18 cellular contexts compared by ENCODE assay signal in genomic region chr9:14633148-14633547, GRCh38.
A peak's percentile ranks its signal among the peaks of the same experiment; 100 is the strongest.
DNase-seq lines count a peak whose midpoint lies in the region; ATAC-seq and TF ChIP-seq lines count a peak whose summit lies in the region.
"Had no signal": no experiment of that assay in that cellular context is flagged by ENCODE, and none has a peak within 500 bp of the region (broad histone marks: within the 10 kb centered on the region; RNA-seq: fewer than 3 reads in every experiment).

No MANE protein-coding gene starts in this region.

- H3K9ac ChIP-seq in endodermal cell (ENCODE audit: extremely low read depth, low read length, poor library complexity, severe bottlenecking) = no peak overlapping the region
- H3K9ac ChIP-seq in mesendoderm (ENCODE audit: low read length) = no peak overlapping the region

- H3K18ac ChIP-seq in mesendoderm (ENCODE audit: low read length) = no peak overlapping the region

- intact Hi-C loops in Right ventricle myocardium inferior (cut with DNase I) (no loop called here), left cardiac atrium (cut with DNase I) (no loop called here)

- H3K79me2 ChIP-seq in mesendoderm (ENCODE audit: control insufficient read depth, insufficient read depth, low read length) = no peaks in the 10 kb centered on the region

- H4K5ac ChIP-seq in mesendoderm (ENCODE audit: low read length) = no peak overlapping the region

- peaks cover 4% of the 10 kb centered on the region for H3K4me1 Mint-ChIP-seq in endodermal cell
- H3K4me1 Mint-ChIP-seq: CD14-positive monocyte had no signal

- no peak for ATAC-seq in Right ventricle myocardium inferior
- ATAC-seq in left cardiac atrium = no peak
- ATAC-seq in GM21447 (IDR thresholded peaks at IDR 0.05; ENCODE audit: unreplicated experiment) = no peak
- no peak for ATAC-seq in HG02588 (IDR thresholded peaks at IDR 0.05; ENCODE audit: unreplicated experiment)
- ATAC-seq: CD8-positive, alpha-beta T cell had no signal

- H3K36me3 Mint-ChIP-seq in endodermal cell (ENCODE audit: low read depth) = peaks cover 36% of the 10 kb centered on the region

- no peak overlapping the region for H3K23ac ChIP-seq in mesendoderm (ENCODE audit: low read length)

- peaks cover 21% of the 10 kb centered on the region for H3K9me3 ChIP-seq in endodermal cell (ENCODE audit: control insufficient read depth, low read length)
- H3K9me3 ChIP-seq: HAP-1 had no signal

- H3K27me3 ChIP-seq in endodermal cell (ENCODE audit: control insufficient read depth, insufficient read depth, low read length, poor library complexity, severe bottlenecking) (no peaks in the 10 kb centered on the region), mesendoderm (ENCODE audit: insufficient read depth, low read length, poor library complexity) (no peaks in the 10 kb centered on the region)

- no peak overlapping the region for H3K27ac ChIP-seq in endodermal cell (ENCODE audit: low read depth, low read length)
- no peak overlapping the region for H3K27ac ChIP-seq in mesendoderm (ENCODE audit: low read depth, low read length)
- H3K27ac ChIP-seq: 22Rv1 had no signal

- no peak overlapping the region for H2BK120ac ChIP-seq in mesendoderm (ENCODE audit: low read depth, low read length)

- no peak overlapping the region for H3K4me2 ChIP-seq in mesendoderm (ENCODE audit: low read length)

- peak; percentile 43 for TF ChIP-seq CTCF in endodermal cell (conservative IDR thresholded peaks at IDR 0.05)

- H3K9me3 Mint-ChIP-seq in endodermal cell = peaks cover 7% of the 10 kb centered on the region
- H3K9me3 Mint-ChIP-seq: CD8-positive, alpha-beta T cell had no signal

- H2BK5ac ChIP-seq in mesendoderm (ENCODE audit: low read length) = no peak overlapping the region

- H3K36me3 ChIP-seq in endodermal cell (ENCODE audit: control insufficient read depth, insufficient read depth, low read length) (peaks cover 71% of the 10 kb centered on the region), mesendoderm (ENCODE audit: control insufficient read depth, insufficient read depth, low read length) (no peaks in the 10 kb centered on the region)
- H3K36me3 ChIP-seq: HAP-1 had no signal

- no peak overlapping the region for H3K56ac ChIP-seq in mesendoderm (ENCODE audit: low read length)

- no peaks in the 10 kb centered on the region for H3K27me3 Mint-ChIP-seq in endodermal cell (ENCODE audit: insufficient read depth)

- H2BK15ac ChIP-seq in mesendoderm (replicated peaks; ENCODE audit: low read depth) = no peak overlapping the region

- H3K4me1 ChIP-seq in endodermal cell (ENCODE audit: control insufficient read depth, insufficient read depth, low read length) = no peaks in the 10 kb centered on the region
- H3K4me1 ChIP-seq in mesendoderm (ENCODE audit: control insufficient read depth, low read depth, low read length) = no peaks in the 10 kb centered on the region
- H3K4me1 ChIP-seq: HAP-1 had no signal

- H3K27ac Mint-ChIP-seq in endodermal cell = no peak overlapping the region
- H3K27ac Mint-ChIP-seq: CD14-positive monocyte; CD8-positive, alpha-beta T cell had no signal

- peaks cover 6% of the 10 kb centered on the region for H3K79me1 ChIP-seq in mesendoderm (ENCODE audit: low read length)

- no peak overlapping the region for H4K8ac ChIP-seq in mesendoderm (ENCODE audit: low read depth, low read length)

- no peak overlapping the region for H2AK5ac ChIP-seq in mesendoderm (ENCODE audit: low read length)

- H3K4me3 ChIP-seq in endodermal cell (ENCODE audit: low read length) = no peak overlapping the region
- H3K4me3 ChIP-seq in mesendoderm (ENCODE audit: low read length) = no peak overlapping the region
- H3K4me3 ChIP-seq: HAP-1 had no signal

- DNase-seq in Right ventricle myocardium inferior (ENCODE audit: missing footprints) = peak; percentile 33
- no peak for DNase-seq in left cardiac atrium
- peak; percentile 55 for DNase-seq in endodermal cell
- peak; percentile 41 for DNase-seq in mesendoderm
- no peak for DNase-seq in NCI-H1105 treated with DMSO at 0.1 percent for 48 hours (lab: John Stamatoyannopoulos, UW)
- no peak for DNase-seq in cerebellum (ENCODE audit: low spot score)
- DNase-seq: CD8-positive, alpha-beta T cell; COR-L47; DMS153; DMS79 treated with DMSO at 0.1 percent for 48 hours; EL; GDM1; KBM-7 had no signal

- H3K4ac ChIP-seq in mesendoderm (ENCODE audit: low read depth, low read length) = no peak overlapping the region

- H3K4me3 Mint-ChIP-seq in endodermal cell = no peak overlapping the region
- H3K4me3 Mint-ChIP-seq: CD14-positive monocyte; CD8-positive, alpha-beta T cell had no signal

- 92 to 100% methylated on average over 1 to 3 of the region's 3 CpGs for WGBS in endodermal cell (ENCODE audit: insufficient coverage in 1 of 2, insufficient read length in 1 of 2), 2 experiments
- WGBS in mesendoderm (ENCODE audit: extremely low coverage, insufficient coverage, low lambda C conversion rate) = no CpG with 5 or more reads among the region's 3 CpGs

Comparison
In these comparisons a context has a peak if more than half of its experiments do, and no peak if none do; other contexts are left out.
1. DNase-seq: peak in Right ventricle myocardium inferior (single experiment), endodermal cell (single experiment) and mesendoderm (single experiment); none in left cardiac atrium (single experiment), NCI-H1105 treated with DMSO at 0.1 percent for 48 hours (single experiment) and cerebellum (single experiment).